31 cellular contexts compared by ENCODE assay signal in the genomic region with DNA sequence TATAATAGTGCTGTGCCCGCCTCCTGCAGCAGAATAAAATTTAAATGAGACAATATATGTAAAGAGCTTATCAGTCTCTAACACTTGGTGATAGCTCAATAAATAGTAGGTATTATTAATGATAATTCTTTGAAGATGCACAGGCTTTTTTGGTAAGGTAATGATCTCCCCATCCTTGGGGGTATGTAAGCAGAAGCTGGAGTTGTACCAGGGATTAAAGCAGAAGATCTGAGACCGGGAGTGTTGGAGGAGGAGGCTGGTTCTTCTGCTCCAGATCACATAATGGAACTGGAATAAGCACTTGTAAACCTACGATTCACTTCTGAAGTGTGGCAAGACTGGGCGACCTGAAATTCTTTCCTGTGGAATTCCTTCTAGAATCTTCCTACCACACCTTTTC. TPM values are rescaled to one million over a fixed set of nuclear protein-coding genes. Genes with fewer than 3 reads are reported as not detected.
"Had no signal": no experiment of that assay in that cellular context is flagged by ENCODE, and none has a peak within 500 bp of the region (broad histone marks: within the 10 kb centered on the region; RNA-seq: fewer than 3 reads in every experiment).

No MANE protein-coding gene starts in this region.

- H3K4me3 Mint-ChIP-seq: activated B cell treated with CpG ODN at 0.5 μM for 24 hours; activated CD4-positive, alpha-beta T cell treated with anti-CD3 and anti-CD28 coated beads, Interleukin-2, amount 10 ng/mL, durations not matched to agents 24 days and 14 days; activated CD8-positive, alpha-beta memory T cell treated with anti-CD3 and anti-CD28 coated beads, Interleukin-2, amount 10 ng/mL, durations not matched to agents 7 days and 5 days; activated naive CD8-positive, alpha-beta T cell; activated T-cell treated with anti-CD3 and anti-CD28 coated beads, Interleukin-2, amount 50 U/mL, for 24 hours; activated T-helper 1 cell treated with anti-CD3 and anti-CD28 coated beads, Interleukin-12 subunit alpha, Interleukin-12 subunit beta, Interleukin-2, Interleukin-4 antibody, amounts not matched to agents 30 ng/mL and 10 ng/mL and 1 ng/mL, durations not matched to agents 14 hours and 24 hours and 36 hours; T-cell had no signal

- H3K4me3 ChIP-seq: Peyer's patch, SJSA1 had no signal

- H3K9me3 ChIP-seq: Peyer's patch, SJSA1 had no signal

- H3K36me3 Mint-ChIP-seq: activated CD8-positive, alpha-beta memory T cell treated with anti-CD3 and anti-CD28 coated beads, Interleukin-2, amount 10 ng/mL, durations not matched to agents 7 days and 5 days; activated naive CD8-positive, alpha-beta T cell; T-cell had no signal

- H3K27ac Mint-ChIP-seq: activated B cell treated with CpG ODN at 0.5 μM for 24 hours; activated CD4-positive, alpha-beta T cell treated with anti-CD3 and anti-CD28 coated beads, Interleukin-2, amount 10 ng/mL, durations not matched to agents 24 days and 14 days; activated CD8-positive, alpha-beta memory T cell treated with anti-CD3 and anti-CD28 coated beads, Interleukin-2, amount 10 ng/mL, durations not matched to agents 7 days and 5 days; activated naive CD8-positive, alpha-beta T cell; activated T-cell treated with anti-CD3 and anti-CD28 coated beads, Interleukin-2, amount 50 U/mL, for 24 hours; activated T-helper 1 cell treated with anti-CD3 and anti-CD28 coated beads, Interleukin-12 subunit alpha, Interleukin-12 subunit beta, Interleukin-2, Interleukin-4 antibody, amounts not matched to agents 30 ng/mL and 10 ng/mL and 1 ng/mL, durations not matched to agents 14 hours and 24 hours and 36 hours; T-cell had no signal

- H3K36me3 ChIP-seq: brain microvascular endothelial cell, Peyer's patch, SJSA1 had no signal

- H3K27me3 ChIP-seq: brain microvascular endothelial cell, Peyer's patch, SJSA1 had no signal

- DNase-seq: activated B cell treated with CpG ODN at 0.5 μM for 24 hours; activated CD4-positive, alpha-beta T cell treated with anti-CD3 and anti-CD28 coated beads for 1 hour; activated CD4-positive, alpha-beta T cell treated with anti-CD3 and anti-CD28 coated beads, Interleukin-2, amount 10 ng/mL, durations not matched to agents 24 days and 14 days; activated CD4-positive, alpha-beta T cell treated with anti-CD3 and anti-CD28 coated beads, Interleukin-2, amount 50 U/mL, for 48 hours; activated CD8-positive, alpha-beta memory T cell treated with anti-CD3 and anti-CD28 coated beads, Interleukin-2, amount 10 ng/mL, durations not matched to agents 7 days and 5 days; activated effector memory CD4-positive, alpha-beta T cell treated with anti-CD3 and anti-CD28 coated beads, Interleukin-2, amount 50 U/mL, for 16 hours; activated naive CD4-positive, alpha-beta T cell treated with Interleukin-2 at 50 U/mL for 16 hours; activated T-cell treated with anti-CD3 and anti-CD28 coated beads, Interleukin-2, amount 50 U/mL, for 24 hours; amygdala; cerebellar nuclear complex; Kasumi-1; KBM-7; NCI-H1048; NCI-H1417; NCI-H2029; NCI-H2107; NCI-H2171 treated with DMSO at 0.1 percent for 48 hours; NCI-H526; NCI-H774; SHP77; T-cell; T-helper 2 cell; T1000 had no signal

- H3K27ac ChIP-seq: brain microvascular endothelial cell, SJSA1 had no signal

- H3K4me1 ChIP-seq: SJSA1 had no signal

- H3K27me3 Mint-ChIP-seq: activated B cell treated with CpG ODN at 0.5 μM for 24 hours; activated CD8-positive, alpha-beta memory T cell treated with anti-CD3 and anti-CD28 coated beads, Interleukin-2, amount 10 ng/mL, durations not matched to agents 7 days and 5 days; activated naive CD8-positive, alpha-beta T cell; activated T-cell treated with anti-CD3 and anti-CD28 coated beads, Interleukin-2, amount 50 U/mL, for 24 hours had no signal

- H3K4me1 Mint-ChIP-seq: activated B cell treated with CpG ODN at 0.5 μM for 24 hours; activated CD4-positive, alpha-beta T cell treated with anti-CD3 and anti-CD28 coated beads, Interleukin-2, amount 10 ng/mL, durations not matched to agents 24 days and 14 days; activated CD8-positive, alpha-beta memory T cell treated with anti-CD3 and anti-CD28 coated beads, Interleukin-2, amount 10 ng/mL, durations not matched to agents 7 days and 5 days; T-cell had no signal

- H3K9me3 Mint-ChIP-seq: activated B cell treated with CpG ODN at 0.5 μM for 24 hours; activated CD4-positive, alpha-beta T cell treated with anti-CD3 and anti-CD28 coated beads, Interleukin-2, amount 10 ng/mL, durations not matched to agents 24 days and 14 days; activated T-cell treated with anti-CD3 and anti-CD28 coated beads, Interleukin-2, amount 50 U/mL, for 24 hours; activated T-helper 1 cell treated with anti-CD3 and anti-CD28 coated beads, Interleukin-12 subunit alpha, Interleukin-12 subunit beta, Interleukin-2, Interleukin-4 antibody, amounts not matched to agents 30 ng/mL and 10 ng/mL and 1 ng/mL, durations not matched to agents 14 hours and 24 hours and 36 hours; T-cell had no signal

- FAIRE-seq: TTC549 had no signal

RNA-seq across cellular contexts. Expression of a gene that starts 8.4 kb away (rescaled TPM):
- total RNA-seq: activated B cell treated with CpG ODN at 0.5 μM for 24 hours; activated CD4-positive, alpha-beta T cell treated with anti-CD3 and anti-CD28 coated beads, Interleukin-2, amount 10 ng/mL, durations not matched to agents 24 days and 14 days; activated CD8-positive, alpha-beta memory T cell treated with anti-CD3 and anti-CD28 coated beads, Interleukin-2, amount 10 ng/mL, durations not matched to agents 7 days and 5 days; activated T-helper 1 cell treated with anti-CD3 and anti-CD28 coated beads, Interleukin-12 subunit alpha, Interleukin-12 subunit beta, Interleukin-2, Interleukin-4 antibody, amounts not matched to agents 30 ng/mL and 10 ng/mL and 1 ng/mL, durations not matched to agents 14 hours and 24 hours and 36 hours; NCI-H460; OCI-LY7; SJSA1; T-cell had no signal
